Comparison of ENCODE assay signal across 8 cellular contexts in the genomic region with DNA sequence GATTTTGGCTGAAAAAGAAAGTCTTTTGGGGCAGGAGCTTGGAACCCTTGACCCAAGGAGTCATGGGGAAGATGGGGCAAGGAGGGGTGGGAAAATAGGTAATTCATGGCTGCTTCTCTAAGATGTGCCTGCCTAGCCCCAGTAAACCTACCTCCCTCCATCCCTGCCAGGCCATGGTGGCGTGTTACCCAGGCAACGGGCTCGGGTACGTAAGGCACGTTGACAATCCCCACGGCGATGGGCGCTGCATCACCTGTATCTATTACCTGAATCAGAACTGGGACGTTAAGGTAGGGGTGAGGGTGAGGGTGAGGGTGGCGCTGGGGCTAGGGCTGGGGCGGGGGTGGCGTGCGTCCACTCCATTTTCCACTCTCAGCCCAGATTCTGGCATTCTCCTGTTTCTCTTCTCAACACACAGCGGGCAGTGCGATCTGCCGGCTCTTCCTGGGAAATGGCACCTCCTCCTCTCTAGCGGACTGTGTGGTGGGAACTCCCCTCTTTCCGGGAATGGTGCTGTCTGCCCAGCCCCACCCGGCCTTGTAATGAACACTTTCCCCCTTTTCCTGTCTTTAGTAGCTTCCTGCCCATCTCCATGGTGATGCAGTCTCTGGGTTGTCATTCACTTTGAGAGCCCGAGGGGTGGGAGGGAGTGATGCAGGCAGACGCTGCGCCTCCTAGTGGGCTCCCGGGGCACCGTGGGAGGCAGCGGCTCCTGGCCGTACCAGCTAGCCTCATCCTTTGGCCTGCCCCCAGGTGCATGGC. TPM values are rescaled to one million over a fixed set of nuclear protein-coding genes. Genes with fewer than 3 reads are reported as not detected.
DNase-seq lines count a peak whose midpoint lies in the region; ATAC-seq, FAIRE-seq and TF ChIP-seq lines count a peak whose summit lies in the region.

No MANE protein-coding gene starts in this region.

- TF ChIP-seq POLR2A in GM12892 (IDR thresholded peaks at IDR 0.05; ENCODE audit: low read depth, low read length) = 0 out of 2 replicates have a peak, but pooled peaks have one; percentile 17

- H3K27ac ChIP-seq in left lung = peak overlapping the region; percentile 56 to 91

- peak; percentile 93 for TF ChIP-seq CTCF in activated CD8-positive, alpha-beta T cell treated with anti-CD3 and anti-CD28 coated beads for 36 hours (IDR thresholded peaks at IDR 0.05)
- TF ChIP-seq CTCF in left lung (IDR thresholded peaks at IDR 0.05) = peak; percentile 78 to 89

- H3K4me3 Mint-ChIP-seq in activated CD8-positive, alpha-beta T cell treated with anti-CD3 and anti-CD28 coated beads for 36 hours = peak overlapping the region; percentile 54

- intact Hi-C loops in activated CD8-positive, alpha-beta T cell treated with anti-CD3 and anti-CD28 coated beads for 36 hours (cut with micrococcal nuclease) = no loop called here
- intact Hi-C loops in left lung (cut with DNase I) = no loop called here

- peak; percentile 49 for ATAC-seq in activated CD8-positive, alpha-beta T cell treated with anti-CD3 and anti-CD28 coated beads for 36 hours
- ATAC-seq in left lung = peak; percentile 30
- no peak for ATAC-seq in GM18502 (IDR thresholded peaks at IDR 0.05; ENCODE audit: poor library complexity, unreplicated experiment)

- H3K36me3 Mint-ChIP-seq in activated CD8-positive, alpha-beta T cell treated with anti-CD3 and anti-CD28 coated beads for 36 hours (ENCODE audit: low read depth) = peaks cover 47% of the 10 kb centered on the region

- H3K27me3 Mint-ChIP-seq in activated CD8-positive, alpha-beta T cell treated with anti-CD3 and anti-CD28 coated beads for 36 hours = no peaks in the 10 kb centered on the region

- CTCF ChIA-PET in activated CD8-positive, alpha-beta T cell treated with anti-CD3 and anti-CD28 coated beads for 36 hours (lab: Charles Lee) = interaction anchor here (0.6 to 4.5 kb wide), 25 partner anchors 8 to 172 kb away, joined by 3 to 36 read pairs (median 5); partner anchors contain the start of genes ACTMAP, COQ8B, EGLN2 and ITPKC

- POLR2A ChIA-PET in activated CD8-positive, alpha-beta T cell treated with anti-CD3 and anti-CD28 coated beads for 36 hours (lab: Charles Lee) = interaction anchor here (0.7 to 2.9 kb wide), 8 partner anchors 8 to 195 kb away, joined by 3 to 12 read pairs (median 4); partner anchors contain the start of genes ACTMAP and EGLN2

- DNase-seq in GM12892 (ENCODE audit: insufficient read length) (peak; percentile 88), NCI-H187 treated with DMSO at 0.1 percent for 48 hours (lab: John Stamatoyannopoulos, UW) (peak; percentile 87), dermis microvascular lymphatic vessel endothelial cell (ENCODE audit: low read depth in 2 of 2) (peak; percentile 99), left lung (peak; percentile 71 to 91), NCI-H1092 (lab: John Stamatoyannopoulos, UW) (no peak)
- peak; percentile 90 for DNase-seq in activated CD8-positive, alpha-beta T cell treated with anti-CD3 and anti-CD28 coated beads for 36 hours
- DNase-seq in stimulated activated CD4-positive, alpha-beta T cell treated with anti-CD3 and anti-CD28 coated beads, Interleukin-1b, Interleukin-23, amount 100 ng/mL, for 4 hours (ENCODE audit: low read depth in 2 of 2) = peak; percentile 68 to 69

- no peaks in the 10 kb centered on the region for H3K9me3 ChIP-seq in left lung

- H3K9me3 Mint-ChIP-seq in activated CD8-positive, alpha-beta T cell treated with anti-CD3 and anti-CD28 coated beads for 36 hours = no peaks in the 10 kb centered on the region

- peak; percentile 67 for FAIRE-seq in GM12892 (lab: Jason Lieb, UNC)

- H3K4me1 Mint-ChIP-seq in activated CD8-positive, alpha-beta T cell treated with anti-CD3 and anti-CD28 coated beads for 36 hours (ENCODE audit: low read depth) = peaks cover 75% of the 10 kb centered on the region

- peak overlapping the region; percentile 88 for H3K27ac Mint-ChIP-seq in activated CD8-positive, alpha-beta T cell treated with anti-CD3 and anti-CD28 coated beads for 36 hours

- H3K4me1 ChIP-seq in left lung = peaks cover 55 to 93% of the 10 kb centered on the region in 2 donors

- peak overlapping the region in 1 of 2 donors; percentile 1 for H3K4me3 ChIP-seq in left lung

- H3K27me3 ChIP-seq in left lung = no peaks in the 10 kb centered on the region

- H3K36me3 ChIP-seq in left lung = peaks cover 0 to 75% of the 10 kb centered on the region in 2 donors

RNA-seq across cellular contexts. Expression of gene EGLN2, which starts 7.6 kb away (rescaled TPM):
- 41.3 TPM for polyA plus RNA-seq in GM12892 (2012; ENCODE audit: missing spikeins)
- 10 to 100 TPM; 87.4 to 90.1 TPM for total RNA-seq in activated CD8-positive, alpha-beta T cell treated with anti-CD3 and anti-CD28 coated beads for 36 hours
- 94.1 and 144 TPM in 2 replicates for total RNA-seq in dermis microvascular lymphatic vessel endothelial cell
- 100 to 1,000 TPM; 139 to 150 TPM for total RNA-seq in left lung

RNA-seq across cellular contexts. Expression of gene RAB4B, which starts 28.5 kb away (rescaled TPM):
- polyA plus RNA-seq in GM12892 (2012; ENCODE audit: missing spikeins) = 19.0 TPM
- 10 to 100 TPM; 39.7 to 42.3 TPM for total RNA-seq in activated CD8-positive, alpha-beta T cell treated with anti-CD3 and anti-CD28 coated beads for 36 hours
- total RNA-seq in dermis microvascular lymphatic vessel endothelial cell = 8.6 and 14.4 TPM in 2 replicates
- 10 to 100 TPM; 42.6 to 50.4 TPM for total RNA-seq in left lung

RNA-seq across cellular contexts. Expression of gene MIA, which starts 31.2 kb away (rescaled TPM):
- polyA plus RNA-seq in GM12892 (2012; ENCODE audit: missing spikeins) = 2.0 TPM
- not detected for total RNA-seq in activated CD8-positive, alpha-beta T cell treated with anti-CD3 and anti-CD28 coated beads for 36 hours
- total RNA-seq in dermis microvascular lymphatic vessel endothelial cell = not detected in 2 replicates
- under 1 TPM in 1 of 2 donors, not detected in 1; 0.89 TPM for total RNA-seq in left lung

RNA-seq across cellular contexts. Expression of gene CYP2A6, which starts 43.7 kb away (rescaled TPM):
- polyA plus RNA-seq in GM12892 (2012; ENCODE audit: missing spikeins) = not detected
- under 1 TPM in 1 of 2 experiments, not detected in 1; 0.41 TPM for total RNA-seq in activated CD8-positive, alpha-beta T cell treated with anti-CD3 and anti-CD28 coated beads for 36 hours
- total RNA-seq in dermis microvascular lymphatic vessel endothelial cell (not detected in 2 replicates), left lung (under 1 TPM in 1 of 2 donors, not detected in 1; 0.31 TPM)

RNA-seq across cellular contexts. Expression of gene SNRPA, which starts 55.6 kb away (rescaled TPM):
- 122 TPM for polyA plus RNA-seq in GM12892 (2012; ENCODE audit: missing spikeins)
- total RNA-seq in activated CD8-positive, alpha-beta T cell treated with anti-CD3 and anti-CD28 coated beads for 36 hours = 100 to 1,000 TPM; 260 to 281 TPM
- total RNA-seq in dermis microvascular lymphatic vessel endothelial cell (30.7 and 40.2 TPM in 2 replicates), left lung (10 to 100 TPM; 46.1 to 79.1 TPM)
